ENCODE assay signal across 12 cellular contexts in genomic region chr2:134206029-134206428, GRCh38. TPM values are rescaled to one million over a fixed set of nuclear protein-coding genes. Genes with fewer than 3 reads are reported as not detected.
DNase-seq lines count a peak whose midpoint lies in the region; ATAC-seq and TF ChIP-seq lines count a peak whose summit lies in the region.
"Had no signal": no experiment of that assay in that cellular context is flagged by ENCODE, and none has a peak within 500 bp of the region (broad histone marks: within the 10 kb centered on the region; RNA-seq: fewer than 3 reads in every experiment).

No MANE protein-coding gene starts in this region.

- in situ Hi-C loops in G401 (cut with HindIII; ENCODE audit: low sequenced_read_pairs) = no loop called here

- no peak overlapping the region for H3K4me3 Mint-ChIP-seq in activated T-helper 2 cell treated with anti-CD3 and anti-CD28 coated beads, Interferon-gamma antibody, Interleukin-2, Interleukin-4, amounts not matched to agents 10 μg/mL and 5 μg/mL and 100 μg/mL, durations not matched to agents 14 hours and 24 hours and 36 hours (ENCODE audit: low read depth)
- H3K4me3 Mint-ChIP-seq: activated T-cell treated with anti-CD3 and anti-CD28 coated beads, Interleukin-2, amount 50 U/mL, for 72 hours had no signal

- WGBS in adrenal gland, 4 donors = 75 to 88% (median 83%) methylated on average over 2 of the region's 2 CpGs

- intact Hi-C loops in adrenal gland (cut with DNase I) = loop anchor here (5.0 to 10.0 kb wide), 2 partner anchors 81 to 84 kb away; no protein-coding TSS in a partner anchor
- intact Hi-C loops in activated T-helper 2 cell treated with anti-CD3 and anti-CD28 coated beads, Interferon-gamma antibody, Interleukin-2, Interleukin-4, amounts not matched to agents 10 μg/mL and 5 μg/mL and 100 μg/mL, durations not matched to agents 14 hours and 24 hours and 36 hours (cut with micrococcal nuclease) = loop anchor here (5.0 kb wide), 3 partner anchors 41 to 206 kb away; no protein-coding TSS in a partner anchor

- no peaks in the 10 kb centered on the region for H3K36me3 Mint-ChIP-seq in activated T-helper 2 cell treated with anti-CD3 and anti-CD28 coated beads, Interferon-gamma antibody, Interleukin-2, Interleukin-4, amounts not matched to agents 10 μg/mL and 5 μg/mL and 100 μg/mL, durations not matched to agents 14 hours and 24 hours and 36 hours (ENCODE audit: low read depth)

- no peaks in the 10 kb centered on the region for H3K36me3 ChIP-seq in neutrophil
- no peaks in the 10 kb centered on the region for H3K36me3 ChIP-seq in adrenal gland (replicated peaks in 1 of 2)

- H3K4me3 ChIP-seq in neutrophil (ENCODE audit: low read depth in 1 of 2, low read length in 1 of 2) (no peak overlapping the region), adrenal gland (no peak overlapping the region)
- H3K4me3 ChIP-seq: hepatocyte had no signal

- TF ChIP-seq POLR2A in adrenal gland (IDR thresholded peaks at IDR 0.05) = no peak

- peak; percentile 23 for DNase-seq in SKM-1 treated with dmso at 0.1 percent for 144 hours (lab: John Stamatoyannopoulos, UW; ENCODE audit: unreplicated experiment)
- no peak for DNase-seq in activated CD4-positive, alpha-beta T cell treated with anti-CD3 and anti-CD28 coated beads, Interleukin-2, amount 50 U/mL, for 1 hour
- no peak for DNase-seq in adrenal gland
- no peak for DNase-seq in activated T-helper 2 cell treated with anti-CD3 and anti-CD28 coated beads, Interferon-gamma antibody, Interleukin-2, Interleukin-4, amounts not matched to agents 10 μg/mL and 5 μg/mL and 100 μg/mL, durations not matched to agents 14 hours and 24 hours and 36 hours (ENCODE audit: low spot score)
- DNase-seq in G401 (ENCODE audit: low spot score) = no peak
- DNase-seq: KG1 had no signal

- H3K9me3 ChIP-seq in neutrophil (no peaks in the 10 kb centered on the region), adrenal gland (replicated peaks in 1 of 3) (no peaks in the 10 kb centered on the region)

- no peaks in the 10 kb centered on the region for H3K27me3 Mint-ChIP-seq in activated T-helper 2 cell treated with anti-CD3 and anti-CD28 coated beads, Interferon-gamma antibody, Interleukin-2, Interleukin-4, amounts not matched to agents 10 μg/mL and 5 μg/mL and 100 μg/mL, durations not matched to agents 14 hours and 24 hours and 36 hours (ENCODE audit: low read depth)

- peaks cover 11% of the 10 kb centered on the region for H3K4me1 Mint-ChIP-seq in activated T-helper 2 cell treated with anti-CD3 and anti-CD28 coated beads, Interferon-gamma antibody, Interleukin-2, Interleukin-4, amounts not matched to agents 10 μg/mL and 5 μg/mL and 100 μg/mL, durations not matched to agents 14 hours and 24 hours and 36 hours (ENCODE audit: low read depth)

- H3K27me3 ChIP-seq in neutrophil (no peaks in the 10 kb centered on the region), adrenal gland (no peaks in the 10 kb centered on the region)
- H3K27me3 ChIP-seq: hepatocyte had no signal

- no peak overlapping the region for H3K27ac Mint-ChIP-seq in activated T-helper 2 cell treated with anti-CD3 and anti-CD28 coated beads, Interferon-gamma antibody, Interleukin-2, Interleukin-4, amounts not matched to agents 10 μg/mL and 5 μg/mL and 100 μg/mL, durations not matched to agents 14 hours and 24 hours and 36 hours
- H3K27ac Mint-ChIP-seq: activated T-cell treated with anti-CD3 and anti-CD28 coated beads, Interleukin-2, amount 50 U/mL, for 72 hours had no signal

- H3K27ac ChIP-seq in neutrophil (peak overlapping the region; percentile 67), adrenal gland (peak overlapping the region in 1 of 5 donors; percentile 65)
- H3K27ac ChIP-seq: epithelial cell of prostate, hepatocyte had no signal

- H3K9me3 Mint-ChIP-seq in activated T-helper 2 cell treated with anti-CD3 and anti-CD28 coated beads, Interferon-gamma antibody, Interleukin-2, Interleukin-4, amounts not matched to agents 10 μg/mL and 5 μg/mL and 100 μg/mL, durations not matched to agents 14 hours and 24 hours and 36 hours = no peaks in the 10 kb centered on the region
- H3K9me3 Mint-ChIP-seq: activated T-cell treated with anti-CD3 and anti-CD28 coated beads, Interleukin-2, amount 50 U/mL, for 72 hours had no signal

- H3K4me1 ChIP-seq in neutrophil (ENCODE audit: control insufficient read depth in 1 of 2, insufficient read depth in 1 of 2, low read depth in 1 of 2, low read length in 1 of 2) (peaks cover 28 to 36% of the 10 kb centered on the region in 2 experiments), adrenal gland (replicated peaks in 1 of 2) (peaks cover 10 to 53% of the 10 kb centered on the region in 2 donors)

- ATAC-seq in GM18511 (IDR thresholded peaks at IDR 0.05; ENCODE audit: unreplicated experiment) = peak; percentile 51
- peak; percentile 64 for ATAC-seq in HG02885 (IDR thresholded peaks at IDR 0.05; ENCODE audit: poor library complexity, unreplicated experiment)

- TF ChIP-seq CTCF in neutrophil (IDR thresholded peaks at IDR 0.05) = no peak
- TF ChIP-seq CTCF in adrenal gland (IDR thresholded peaks at IDR 0.05) = no peak

RNA-seq across cellular contexts. Expression of gene MGAT5, which starts 47.8 kb away (rescaled TPM):
- 10 to 100 TPM; 27.9 to 47.9 (median 42.9) TPM for total RNA-seq in adrenal gland
- polyA plus RNA-seq in adrenal gland = 10 to 100 TPM in 1 of 3 donors, 1 to 10 TPM in 2; 2.9 to 20.0 (median 3.6) TPM
- 14.0 and 14.1 TPM in 2 replicates for total RNA-seq in activated T-helper 2 cell treated with anti-CD3 and anti-CD28 coated beads, Interferon-gamma antibody, Interleukin-2, Interleukin-4, amounts not matched to agents 10 μg/mL and 5 μg/mL and 100 μg/mL, durations not matched to agents 14 hours and 24 hours and 36 hours
- total RNA-seq in G401 (2014; rRNA removed; shearing (Covaris generic)) = 0.07 and 0.31 TPM in 2 replicates

Comparison
In these comparisons a context has a peak if more than half of its experiments do, and no peak if none do; other contexts are left out.
1. RNA of gene MGAT5, which starts 47.8 kb away (total RNA-seq): 27.9 to 47.9 TPM in adrenal gland and 14.0 to 14.1 TPM in activated T-helper 2 cell treated with anti-CD3 and anti-CD28 coated beads, Interferon-gamma antibody, Interleukin-2, Interleukin-4, amounts not matched to agents 10 μg/mL and 5 μg/mL and 100 μg/mL, durations not matched to agents 14 hours and 24 hours and 36 hours; 0.07 to 0.31 TPM in G401; every median in the first group is over 10 times any median in the second.